Comparison of ENCODE assay signal across 17 cellular contexts in the genomic region with DNA sequence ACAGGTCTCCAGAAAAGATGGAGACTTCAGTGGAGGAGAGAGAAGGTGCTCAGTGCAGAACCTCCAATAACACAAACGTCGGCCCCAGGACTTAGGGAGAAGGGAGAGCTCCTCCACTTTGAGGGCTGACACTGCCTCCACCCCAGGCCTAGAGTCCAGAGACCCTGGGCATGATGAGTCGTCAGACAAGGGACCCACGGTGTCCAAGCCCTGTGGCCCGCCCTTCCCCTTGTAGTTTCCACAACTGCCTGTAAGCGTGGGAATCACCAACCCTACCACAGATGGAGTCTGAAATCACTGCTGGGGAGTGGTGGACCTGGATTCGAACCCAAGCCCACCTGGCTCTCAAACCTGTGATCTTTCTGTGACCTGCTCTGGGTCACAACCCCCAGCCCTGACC.
"Had no signal": no experiment of that assay in that cellular context is flagged by ENCODE, and none has a peak within 500 bp of the region (broad histone marks: within the 10 kb centered on the region; RNA-seq: fewer than 3 reads in every experiment).

No MANE protein-coding gene starts in this region.

- H3K27ac ChIP-seq: parathyroid adenoma, skin epidermis, suprapubic skin, vagina had no signal

- H3K27me3 ChIP-seq: vagina had no signal

- H2AFZ ChIP-seq: parathyroid adenoma had no signal

- H3K36me3 ChIP-seq: suprapubic skin, vagina had no signal

- H3K9me3 ChIP-seq: suprapubic skin, vagina had no signal

- ATAC-seq: effector memory CD8-positive, alpha-beta T cell; left lobe of liver; stimulated activated naive B cell treated with anti-CD40 and anti-IgM and Interleukin-4, amounts not matched to agents 10 μg/mL and 1 μg/mL and 100 μg/mL, for 72 hours had no signal

- H3K79me2 ChIP-seq: parathyroid adenoma had no signal

- H3K4me3 ChIP-seq: skin epidermis, suprapubic skin, vagina had no signal

- H3K4me1 ChIP-seq: parathyroid adenoma, suprapubic skin, vagina had no signal

- DNase-seq: caudate nucleus; cerebellar nuclear complex; cortex of kidney; effector memory CD8-positive, alpha-beta T cell; hypothalamus; immature natural killer cell; islet precursor cell; occipital lobe; stimulated activated CD4-positive, alpha-beta T cell treated with anti-CD3 and anti-CD28 coated beads, Interleukin-15, amount 100 ng/mL, for 24 hours; stimulated activated CD4-positive, alpha-beta T cell treated with anti-CD3 and anti-CD28 coated beads, Interleukin-2, amount 100 ng/mL, for 48 hours; stimulated activated naive B cell treated with anti-CD40 and anti-IgM and Interleukin-4, amounts not matched to agents 10 μg/mL and 1 μg/mL and 100 μg/mL, for 72 hours; trophoblast cell had no signal

- H3K9ac ChIP-seq: parathyroid adenoma had no signal
